Comparison of ENCODE assay signal across 20 cellular contexts in genomic region chr22:38685761-38686160, GRCh38. TPM values are rescaled to one million over a fixed set of nuclear protein-coding genes. Genes with fewer than 3 reads are reported as not detected.
"Had no signal": no experiment of that assay in that cellular context is flagged by ENCODE, and none has a peak within 500 bp of the region (broad histone marks: within the 10 kb centered on the region; RNA-seq: fewer than 3 reads in every experiment).

No MANE protein-coding gene starts in this region.

- H3K4me3 ChIP-seq: left lung, lower lobe of right lung, pancreas, smooth muscle cell, uterus had no signal

- FAIRE-seq: colon, keratinocyte, pancreas had no signal

- H3K27me3 Mint-ChIP-seq: dendritic cell treated with granulocyte-macrophage colony-stimulating factor and Interleukin-4, amounts not matched to agents 40 ng/mL and 50 ng/mL, for 4 days; natural killer cell treated with Interleukin-12 subunit alpha and Interleukin-12 subunit beta and Interleukin-15 and Interleukin-18, amount 100 ng/mL, for 72 hours; progenitor cell of endocrine pancreas had no signal

- H3K36me3 ChIP-seq: uterus had no signal

- DNase-seq: erythroblast; foreskin keratinocyte; immature natural killer cell; left lung; lower lobe of right lung; mesenchymal stem cell; midbrain; occipital lobe; pancreas; right cardiac atrium; stimulated activated CD4-positive, alpha-beta T cell treated with anti-CD3 and anti-CD28 coated beads, Interleukin-2, amount 100 ng/mL, for 48 hours; stimulated activated naive CD4-positive, alpha-beta T cell treated with Interleukin-2 at 50 U/mL for 16 hours; trophoblast cell; uterus had no signal

- H3K27ac Mint-ChIP-seq: dendritic cell treated with granulocyte-macrophage colony-stimulating factor and Interleukin-4, amounts not matched to agents 40 ng/mL and 50 ng/mL, for 4 days had no signal

- H3K9me3 ChIP-seq: left lung, lower lobe of right lung, pancreas, uterus had no signal

- H3K4me1 ChIP-seq: uterus had no signal

- H3K27ac ChIP-seq: foreskin keratinocyte, left lung, lower lobe of right lung, pancreas, uterus had no signal

- H3K27me3 ChIP-seq: foreskin keratinocyte, left lung, pancreas, uterus had no signal

- H3K4me2 ChIP-seq: smooth muscle cell had no signal

- H3K9me3 Mint-ChIP-seq: dendritic cell treated with granulocyte-macrophage colony-stimulating factor and Interleukin-4, amounts not matched to agents 40 ng/mL and 50 ng/mL, for 4 days; immature natural killer cell; natural killer cell treated with Interleukin-12 subunit alpha and Interleukin-12 subunit beta and Interleukin-15 and Interleukin-18, amount 100 ng/mL, for 72 hours had no signal

- H3K4me3 Mint-ChIP-seq: dendritic cell treated with granulocyte-macrophage colony-stimulating factor and Interleukin-4, amounts not matched to agents 40 ng/mL and 50 ng/mL, for 4 days; immature natural killer cell; natural killer cell treated with Interleukin-12 subunit alpha and Interleukin-12 subunit beta and Interleukin-15 and Interleukin-18, amount 100 ng/mL, for 72 hours had no signal

- ATAC-seq: foreskin keratinocyte; left lung; lower lobe of right lung; natural killer cell treated with Interleukin-12 subunit alpha and Interleukin-12 subunit beta and Interleukin-15 and Interleukin-18, amount 100 ng/mL, for 72 hours; pancreas; right cardiac atrium had no signal

RNA-seq across cellular contexts. Expression of gene FAM227A, which starts 29.6 kb away (rescaled TPM):
- polyA plus RNA-seq: immature natural killer cell had no signal
